Comparison of ENCODE assay signal across 18 cellular contexts in genomic region chr10:89269822-89270483, GRCh38. TPM values are rescaled to one million over a fixed set of nuclear protein-coding genes. Genes with fewer than 3 reads are reported as not detected.
"Had no signal": no experiment of that assay in that cellular context is flagged by ENCODE, and none has a peak within 500 bp of the region (broad histone marks: within the 10 kb centered on the region; RNA-seq: fewer than 3 reads in every experiment).

No MANE protein-coding gene starts in this region.

- ATAC-seq: activated naive CD4-positive, alpha-beta T cell treated with anti-CD3 and anti-CD28 coated beads, Interleukin-2, amount 50 U/mL, for 72 hours; activated T-cell treated with anti-CD3 and anti-CD28 coated beads, Interleukin-2, amount 50 U/mL, for 72 hours; effector memory CD8-positive, alpha-beta T cell; naive thymus-derived CD8-positive, alpha-beta T cell; stimulated activated naive B cell treated with anti-CD40 and anti-IgM and Interleukin-4, amounts not matched to agents 10 μg/mL and 1 μg/mL and 100 μg/mL, for 72 hours; upper lobe of right lung had no signal

- DNase-seq: activated CD4-positive, alpha-beta T cell treated with anti-CD3 and anti-CD28 coated beads, Interleukin-2, amount 50 U/mL, for 1 hour; activated CD4-positive, CD25-positive, alpha-beta regulatory T cell; activated CD8-positive, alpha-beta memory T cell treated with anti-CD3 and anti-CD28 coated beads for 24 hours; activated gamma-delta T cell; activated T-cell treated with anti-CD3 and anti-CD28 coated beads, Interleukin-2, amount 50 U/mL, for 72 hours; amniotic stem cell; dermis blood vessel endothelial cell; effector memory CD8-positive, alpha-beta T cell; hippocampal formation; mesenchymal stem cell; naive thymus-derived CD8-positive, alpha-beta T cell; pancreas; stimulated activated naive B cell treated with anti-CD40 and anti-IgM and Interleukin-4, amounts not matched to agents 10 μg/mL and 1 μg/mL and 100 μg/mL, for 72 hours; T-helper 1 cell; T-helper 9 cell; upper lobe of right lung had no signal

RNA-seq across cellular contexts. Expression of gene IFIT2, which starts 31.9 kb away (rescaled TPM):
- total RNA-seq: cardiac muscle cell had no signal
